17 cellular contexts compared by ENCODE assay signal in genomic region chr4:5027366-5027765, GRCh38. TPM values are rescaled to one million over a fixed set of nuclear protein-coding genes. Genes with fewer than 3 reads are reported as not detected.
DNase-seq lines count a peak whose midpoint lies in the region; ATAC-seq and TF ChIP-seq lines count a peak whose summit lies in the region.
"Had no signal": no experiment of that assay in that cellular context is flagged by ENCODE, and none has a peak within 500 bp of the region (broad histone marks: within the 10 kb centered on the region; RNA-seq: fewer than 3 reads in every experiment).

No MANE protein-coding gene starts in this region.

- H3K4me3 ChIP-seq in BLaER1: no peak overlapping the region
- H3K4me3 ChIP-seq in Jurkat, Clone E6-1 (ENCODE audit: low read length): no peak overlapping the region
- no peak overlapping the region for H3K4me3 ChIP-seq in adipocyte (ENCODE audit: low read length)
- H3K4me3 ChIP-seq in fibroblast of villous mesenchyme (ENCODE audit: low read depth, low read length): no peak overlapping the region
- H3K4me3 ChIP-seq: GM23338 had no signal

- no peaks in the 10 kb centered on the region for H3K36me3 ChIP-seq in BLaER1
- no peaks in the 10 kb centered on the region for H3K36me3 ChIP-seq in adipocyte (ENCODE audit: control insufficient read depth, insufficient read depth, low read length, severe bottlenecking)

- H4K20me1 ChIP-seq in BLaER1: no peaks in the 10 kb centered on the region

- H3K27ac ChIP-seq in BLaER1: 0 out of 2 replicates have a peak overlapping the region, but pooled peaks have one; percentile 22

- no peak for ATAC-seq in HG03135 (IDR thresholded peaks at IDR 0.05; ENCODE audit: unreplicated experiment)
- no peak for ATAC-seq in GM21825 (IDR thresholded peaks at IDR 0.05; ENCODE audit: unreplicated experiment)
- ATAC-seq: GM23338 had no signal

- H3K4me1 ChIP-seq in BLaER1: peaks cover 21% of the 10 kb centered on the region
- peaks cover 18% of the 10 kb centered on the region for H3K4me1 ChIP-seq in adipocyte (ENCODE audit: control insufficient read depth, insufficient read depth, low read length)

- H3K27me3 ChIP-seq in BLaER1: no peaks in the 10 kb centered on the region
- H3K27me3 ChIP-seq in adipocyte (replicated peaks; ENCODE audit: control insufficient read depth, insufficient read depth, low read length): peaks cover 3% of the 10 kb centered on the region

- H3K4me2 ChIP-seq in BLaER1: peak overlapping the region; percentile 17; the same call in 1 of the 2 replicates
- H3K4me2 ChIP-seq: GM23338 had no signal

- H3K9ac ChIP-seq in BLaER1 (no peak overlapping the region), adipocyte (ENCODE audit: low read length) (no peak overlapping the region)

- peak; percentile 60 for DNase-seq in Jurkat, Clone E6-1 (ENCODE audit: low read depth, low spot score)
- DNase-seq in adipocyte (ENCODE audit: low read depth): peak; percentile 40
- peak; percentile 36 for DNase-seq in fibroblast of villous mesenchyme (ENCODE audit: low read depth)
- no peak for DNase-seq in NCI-H510A treated with DMSO at 0.1 percent for 48 hours (lab: John Stamatoyannopoulos, UW)
- no peak for DNase-seq in UCSD-AML1 (lab: John Stamatoyannopoulos, UW; ENCODE audit: unreplicated experiment)
- DNase-seq: COR-L47, DMS153, KG1, NCI-H1092 treated with DMSO at 0.1 percent for 48 hours, NCI-H2081 treated with DMSO at 0.1 percent for 48 hours, NCI-H524, SHP77 had no signal

- no peaks in the 10 kb centered on the region for H3K9me3 ChIP-seq in BLaER1
- no peaks in the 10 kb centered on the region for H3K9me3 ChIP-seq in adipocyte (ENCODE audit: control insufficient read depth, low read length)

- TF ChIP-seq CTCF in fibroblast of villous mesenchyme (IDR thresholded peaks at IDR 0.05; ENCODE audit: insufficient read depth, low read depth, low read length): no peak

RNA-seq across cellular contexts. Expression of gene CYTL1, which starts 8.1 kb away (rescaled TPM):
- polyA plus RNA-seq in Jurkat, Clone E6-1 (2012; ENCODE audit: insufficient read depth, insufficient read length): not detected
- total RNA-seq in fibroblast of villous mesenchyme: 1.3 TPM in 1 of 2 replicates, not detected in the other
- total RNA-seq: MCF 10A had no signal

RNA-seq across cellular contexts. Expression of gene STK32B, which starts 23.9 kb away (rescaled TPM):
- not detected for polyA plus RNA-seq in Jurkat, Clone E6-1 (2012; ENCODE audit: insufficient read depth, insufficient read length)
- total RNA-seq in fibroblast of villous mesenchyme: 1.3 and 2.6 TPM in 2 replicates
- total RNA-seq: MCF 10A had no signal

Comparison
In these comparisons a context has a peak if more than half of its experiments do, and no peak if none do; other contexts are left out.
1. DNase-seq: peak in Jurkat, Clone E6-1 (single experiment), adipocyte (single experiment) and fibroblast of villous mesenchyme (single experiment); none in NCI-H510A treated with DMSO at 0.1 percent for 48 hours (single experiment) and UCSD-AML1 (single experiment).